1 cellular context compared by ENCODE assay signal in the genomic region with DNA sequence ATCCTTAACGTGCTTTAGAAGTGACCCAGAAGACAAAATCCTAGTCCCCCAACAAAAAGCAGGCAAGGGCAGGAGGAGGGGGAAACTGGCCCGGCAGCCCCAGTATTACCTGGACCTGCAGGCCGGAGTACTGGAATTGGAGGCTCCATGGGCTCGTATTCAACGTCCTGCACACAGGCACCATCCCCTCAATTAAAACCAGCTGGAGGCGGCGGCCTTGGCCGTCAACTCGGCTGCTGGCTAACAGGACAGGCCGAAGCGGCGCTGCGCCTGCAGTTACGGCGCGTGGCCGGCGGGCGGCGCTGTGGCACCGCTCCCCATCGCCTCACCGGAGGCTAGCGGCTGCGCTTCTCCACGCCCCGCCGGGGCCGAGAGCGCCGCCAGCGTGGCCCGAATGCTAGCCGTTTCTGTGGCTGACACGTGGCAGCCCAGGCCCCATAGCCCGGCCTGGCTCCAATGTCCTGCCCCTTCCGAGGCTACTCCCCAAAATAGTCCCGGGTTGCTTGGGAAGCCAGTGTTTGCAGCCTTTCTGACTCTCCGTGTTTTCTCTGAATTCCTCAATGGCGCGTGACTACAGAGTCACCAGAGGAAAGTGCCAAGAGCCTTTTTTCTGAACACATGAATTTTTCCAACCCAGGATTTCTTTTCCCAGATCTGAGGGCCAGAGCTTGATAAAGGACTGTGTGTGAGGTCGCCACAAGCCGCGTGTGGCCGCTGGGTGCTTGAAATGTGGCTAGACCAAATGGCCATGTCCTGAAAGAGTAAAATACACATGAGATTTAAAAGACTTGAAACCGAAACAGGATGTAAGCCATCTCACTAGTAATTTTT.
TF ChIP-seq lines count a peak whose summit lies in the region.

No MANE protein-coding gene starts in this region.

TF ChIP-seq in HEK293, 187 proteins besides CTCF, POLR2A, EP300 and RAD21 (continued from another document and continues in another):
- TF ChIP-seq PRDM1 (tag by site-specific recombination; IDR thresholded peaks at IDR 0.05) (0 out of 2 replicates have a peak, but pooled peaks have one; percentile 33), ZNF571 (tag by site-specific recombination; IDR thresholded peaks at IDR 0.05) (no peak), ZNF112 (tag by site-specific recombination; IDR thresholded peaks at IDR 0.05) (no peak), ZNF677 (tag by site-specific recombination; IDR thresholded peaks at IDR 0.05) (no peak), ZNF354C (tag by site-specific recombination; IDR thresholded peaks at IDR 0.05; ENCODE audit: borderline replicate concordance, low read depth) (no peak), ZNF133 (tag by site-specific recombination; IDR thresholded peaks at IDR 0.05) (no peak), SCRT1 (tag by site-specific recombination; IDR thresholded peaks at IDR 0.05; ENCODE audit: borderline replicate concordance) (no peak), ZNF549 (tag by site-specific recombination; IDR thresholded peaks at IDR 0.05) (peak; percentile 66), ZNF530 (tag by site-specific recombination; IDR thresholded peaks at IDR 0.05; ENCODE audit: low read depth) (no peak), ZFP69B (tag by site-specific recombination; IDR thresholded peaks at IDR 0.05) (peak; percentile 69; the same call in 1 of the 2 replicates), ZNF529 (tag by site-specific recombination; IDR thresholded peaks at IDR 0.05; ENCODE audit: insufficient replicate concordance) (no peak), ZBTB7A (tag by site-specific recombination; IDR thresholded peaks at IDR 0.05; ENCODE audit: low read depth) (no peak), KLF1 (tag by site-specific recombination; IDR thresholded peaks at IDR 0.05) (no peak), ZBTB8A (tag by site-specific recombination; IDR thresholded peaks at IDR 0.05) (peak; percentile 68), ZSCAN23 (tag by site-specific recombination; IDR thresholded peaks at IDR 0.05) (no peak), ZNF404 (tag by site-specific recombination; IDR thresholded peaks at IDR 0.05) (no peak), REPIN1 (tag by site-specific recombination; IDR thresholded peaks at IDR 0.05; ENCODE audit: low read depth) (no peak), ZNF335 (tag by site-specific recombination; conservative IDR thresholded peaks at IDR 0.05) (peak; percentile 62), ZNF596 (tag by site-specific recombination; IDR thresholded peaks at IDR 0.05) (peak; percentile 51; the same call in 1 of the 2 replicates), ZNF239 (tag by site-specific recombination; IDR thresholded peaks at IDR 0.05) (no peak), ZNF140 (tag by site-specific recombination; IDR thresholded peaks at IDR 0.05) (no peak), ZNF169 (tag by site-specific recombination; IDR thresholded peaks at IDR 0.05) (no peak), ZFP3 (tag by site-specific recombination; IDR thresholded peaks at IDR 0.05; ENCODE audit: low read depth) (no peak), TRIM28 (IDR thresholded peaks at IDR 0.05; ENCODE audit: borderline replicate concordance, low read length) (0 out of 2 replicates have a peak, but pooled peaks have one; percentile 10), ZNF629 (tag by site-specific recombination; IDR thresholded peaks at IDR 0.05) (0 out of 2 replicates have a peak, but pooled peaks have one; percentile 10), SALL2 (tag by site-specific recombination; IDR thresholded peaks at IDR 0.05; ENCODE audit: borderline replicate concordance) (no peak), ZNF785 (tag by site-specific recombination; IDR thresholded peaks at IDR 0.05) (no peak), ZNF433 (tag by site-specific recombination; IDR thresholded peaks at IDR 0.05; ENCODE audit: low read depth) (no peak), ZNF48 (tag by site-specific recombination; IDR thresholded peaks at IDR 0.05) (no peak), SP7 (tag by site-specific recombination; IDR thresholded peaks at IDR 0.05) (0 out of 2 replicates have a peak, but pooled peaks have one; percentile 50), ZBTB21 (tag by site-specific recombination; IDR thresholded peaks at IDR 0.05) (no peak), ZNF157 (tag by site-specific recombination; IDR thresholded peaks at IDR 0.05) (no peak), ZNF2 (tag by site-specific recombination; IDR thresholded peaks at IDR 0.05) (no peak; the same call in 1 of the 2 replicates), HOXA7 (CRISPR knock-in tag; IDR thresholded peaks at IDR 0.05; ENCODE audit: borderline replicate concordance) (no peak), ZNF777 (tag by site-specific recombination; IDR thresholded peaks at IDR 0.05; ENCODE audit: borderline replicate concordance) (no peak), SP2 (tag by site-specific recombination; IDR thresholded peaks at IDR 0.05) (peak; percentile 57)
- TF ChIP-seq, protein P1, sequence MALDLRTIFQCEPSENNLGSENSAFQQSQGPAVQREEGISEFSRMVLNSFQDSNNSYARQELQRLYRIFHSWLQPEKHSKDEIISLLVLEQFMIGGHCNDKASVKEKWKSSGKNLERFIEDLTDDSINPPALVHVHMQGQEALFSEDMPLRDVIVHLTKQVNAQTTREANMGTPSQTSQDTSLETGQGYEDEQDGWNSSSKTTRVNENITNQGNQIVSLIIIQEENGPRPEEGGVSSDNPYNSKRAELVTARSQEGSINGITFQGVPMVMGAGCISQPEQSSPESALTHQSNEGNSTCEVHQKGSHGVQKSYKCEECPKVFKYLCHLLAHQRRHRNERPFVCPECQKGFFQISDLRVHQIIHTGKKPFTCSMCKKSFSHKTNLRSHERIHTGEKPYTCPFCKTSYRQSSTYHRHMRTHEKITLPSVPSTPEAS (tag by site-specific recombination; IDR thresholded peaks at IDR 0.05) = no peak
- TF ChIP-seq, protein P2, sequence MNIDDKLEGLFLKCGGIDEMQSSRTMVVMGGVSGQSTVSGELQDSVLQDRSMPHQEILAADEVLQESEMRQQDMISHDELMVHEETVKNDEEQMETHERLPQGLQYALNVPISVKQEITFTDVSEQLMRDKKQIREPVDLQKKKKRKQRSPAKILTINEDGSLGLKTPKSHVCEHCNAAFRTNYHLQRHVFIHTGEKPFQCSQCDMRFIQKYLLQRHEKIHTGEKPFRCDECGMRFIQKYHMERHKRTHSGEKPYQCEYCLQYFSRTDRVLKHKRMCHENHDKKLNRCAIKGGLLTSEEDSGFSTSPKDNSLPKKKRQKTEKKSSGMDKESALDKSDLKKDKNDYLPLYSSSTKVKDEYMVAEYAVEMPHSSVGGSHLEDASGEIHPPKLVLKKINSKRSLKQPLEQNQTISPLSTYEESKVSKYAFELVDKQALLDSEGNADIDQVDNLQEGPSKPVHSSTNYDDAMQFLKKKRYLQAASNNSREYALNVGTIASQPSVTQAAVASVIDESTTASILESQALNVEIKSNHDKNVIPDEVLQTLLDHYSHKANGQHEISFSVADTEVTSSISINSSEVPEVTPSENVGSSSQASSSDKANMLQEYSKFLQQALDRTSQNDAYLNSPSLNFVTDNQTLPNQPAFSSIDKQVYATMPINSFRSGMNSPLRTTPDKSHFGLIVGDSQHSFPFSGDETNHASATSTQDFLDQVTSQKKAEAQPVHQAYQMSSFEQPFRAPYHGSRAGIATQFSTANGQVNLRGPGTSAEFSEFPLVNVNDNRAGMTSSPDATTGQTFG (tag by site-specific recombination; IDR thresholded peaks at IDR 0.05; ENCODE audit: borderline replicate concordance) = no peak
- TF ChIP-seq, protein P3, sequence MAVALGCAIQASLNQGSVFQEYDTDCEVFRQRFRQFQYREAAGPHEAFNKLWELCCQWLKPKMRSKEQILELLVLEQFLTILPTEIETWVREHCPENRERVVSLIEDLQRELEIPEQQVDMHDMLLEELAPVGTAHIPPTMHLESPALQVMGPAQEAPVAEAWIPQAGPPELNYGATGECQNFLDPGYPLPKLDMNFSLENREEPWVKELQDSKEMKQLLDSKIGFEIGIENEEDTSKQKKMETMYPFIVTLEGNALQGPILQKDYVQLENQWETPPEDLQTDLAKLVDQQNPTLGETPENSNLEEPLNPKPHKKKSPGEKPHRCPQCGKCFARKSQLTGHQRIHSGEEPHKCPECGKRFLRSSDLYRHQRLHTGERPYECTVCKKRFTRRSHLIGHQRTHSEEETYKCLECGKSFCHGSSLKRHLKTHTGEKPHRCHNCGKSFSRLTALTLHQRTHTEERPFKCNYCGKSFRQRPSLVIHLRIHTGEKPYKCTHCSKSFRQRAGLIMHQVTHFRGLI (tag by site-specific recombination; IDR thresholded peaks at IDR 0.05) = no peak
- TF ChIP-seq, protein P4, sequence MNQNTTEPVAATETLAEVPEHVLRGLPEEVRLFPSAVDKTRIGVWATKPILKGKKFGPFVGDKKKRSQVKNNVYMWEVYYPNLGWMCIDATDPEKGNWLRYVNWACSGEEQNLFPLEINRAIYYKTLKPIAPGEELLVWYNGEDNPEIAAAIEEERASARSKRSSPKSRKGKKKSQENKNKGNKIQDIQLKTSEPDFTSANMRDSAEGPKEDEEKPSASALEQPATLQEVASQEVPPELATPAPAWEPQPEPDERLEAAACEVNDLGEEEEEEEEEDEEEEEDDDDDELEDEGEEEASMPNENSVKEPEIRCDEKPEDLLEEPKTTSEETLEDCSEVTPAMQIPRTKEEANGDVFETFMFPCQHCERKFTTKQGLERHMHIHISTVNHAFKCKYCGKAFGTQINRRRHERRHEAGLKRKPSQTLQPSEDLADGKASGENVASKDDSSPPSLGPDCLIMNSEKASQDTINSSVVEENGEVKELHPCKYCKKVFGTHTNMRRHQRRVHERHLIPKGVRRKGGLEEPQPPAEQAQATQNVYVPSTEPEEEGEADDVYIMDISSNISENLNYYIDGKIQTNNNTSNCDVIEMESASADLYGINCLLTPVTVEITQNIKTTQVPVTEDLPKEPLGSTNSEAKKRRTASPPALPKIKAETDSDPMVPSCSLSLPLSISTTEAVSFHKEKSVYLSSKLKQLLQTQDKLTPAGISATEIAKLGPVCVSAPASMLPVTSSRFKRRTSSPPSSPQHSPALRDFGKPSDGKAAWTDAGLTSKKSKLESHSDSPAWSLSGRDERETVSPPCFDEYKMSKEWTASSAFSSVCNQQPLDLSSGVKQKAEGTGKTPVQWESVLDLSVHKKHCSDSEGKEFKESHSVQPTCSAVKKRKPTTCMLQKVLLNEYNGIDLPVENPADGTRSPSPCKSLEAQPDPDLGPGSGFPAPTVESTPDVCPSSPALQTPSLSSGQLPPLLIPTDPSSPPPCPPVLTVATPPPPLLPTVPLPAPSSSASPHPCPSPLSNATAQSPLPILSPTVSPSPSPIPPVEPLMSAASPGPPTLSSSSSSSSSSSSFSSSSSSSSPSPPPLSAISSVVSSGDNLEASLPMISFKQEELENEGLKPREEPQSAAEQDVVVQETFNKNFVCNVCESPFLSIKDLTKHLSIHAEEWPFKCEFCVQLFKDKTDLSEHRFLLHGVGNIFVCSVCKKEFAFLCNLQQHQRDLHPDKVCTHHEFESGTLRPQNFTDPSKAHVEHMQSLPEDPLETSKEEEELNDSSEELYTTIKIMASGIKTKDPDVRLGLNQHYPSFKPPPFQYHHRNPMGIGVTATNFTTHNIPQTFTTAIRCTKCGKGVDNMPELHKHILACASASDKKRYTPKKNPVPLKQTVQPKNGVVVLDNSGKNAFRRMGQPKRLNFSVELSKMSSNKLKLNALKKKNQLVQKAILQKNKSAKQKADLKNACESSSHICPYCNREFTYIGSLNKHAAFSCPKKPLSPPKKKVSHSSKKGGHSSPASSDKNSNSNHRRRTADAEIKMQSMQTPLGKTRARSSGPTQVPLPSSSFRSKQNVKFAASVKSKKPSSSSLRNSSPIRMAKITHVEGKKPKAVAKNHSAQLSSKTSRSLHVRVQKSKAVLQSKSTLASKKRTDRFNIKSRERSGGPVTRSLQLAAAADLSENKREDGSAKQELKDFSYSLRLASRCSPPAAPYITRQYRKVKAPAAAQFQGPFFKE (tag by site-specific recombination; IDR thresholded peaks at IDR 0.05; ENCODE audit: borderline replicate concordance) = no peak
- TF ChIP-seq, protein P5, sequence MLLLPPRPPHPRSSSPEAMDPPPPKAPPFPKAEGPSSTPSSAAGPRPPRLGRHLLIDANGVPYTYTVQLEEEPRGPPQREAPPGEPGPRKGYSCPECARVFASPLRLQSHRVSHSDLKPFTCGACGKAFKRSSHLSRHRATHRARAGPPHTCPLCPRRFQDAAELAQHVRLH (tag by site-specific recombination; IDR thresholded peaks at IDR 0.05) = no peak; the same call in 1 of the 2 replicates
- TF ChIP-seq, protein P6, sequence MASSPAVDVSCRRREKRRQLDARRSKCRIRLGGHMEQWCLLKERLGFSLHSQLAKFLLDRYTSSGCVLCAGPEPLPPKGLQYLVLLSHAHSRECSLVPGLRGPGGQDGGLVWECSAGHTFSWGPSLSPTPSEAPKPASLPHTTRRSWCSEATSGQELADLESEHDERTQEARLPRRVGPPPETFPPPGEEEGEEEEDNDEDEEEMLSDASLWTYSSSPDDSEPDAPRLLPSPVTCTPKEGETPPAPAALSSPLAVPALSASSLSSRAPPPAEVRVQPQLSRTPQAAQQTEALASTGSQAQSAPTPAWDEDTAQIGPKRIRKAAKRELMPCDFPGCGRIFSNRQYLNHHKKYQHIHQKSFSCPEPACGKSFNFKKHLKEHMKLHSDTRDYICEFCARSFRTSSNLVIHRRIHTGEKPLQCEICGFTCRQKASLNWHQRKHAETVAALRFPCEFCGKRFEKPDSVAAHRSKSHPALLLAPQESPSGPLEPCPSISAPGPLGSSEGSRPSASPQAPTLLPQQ (tag by site-specific recombination; IDR thresholded peaks at IDR 0.05) = peak; percentile 87
- TF ChIP-seq, protein P7, sequence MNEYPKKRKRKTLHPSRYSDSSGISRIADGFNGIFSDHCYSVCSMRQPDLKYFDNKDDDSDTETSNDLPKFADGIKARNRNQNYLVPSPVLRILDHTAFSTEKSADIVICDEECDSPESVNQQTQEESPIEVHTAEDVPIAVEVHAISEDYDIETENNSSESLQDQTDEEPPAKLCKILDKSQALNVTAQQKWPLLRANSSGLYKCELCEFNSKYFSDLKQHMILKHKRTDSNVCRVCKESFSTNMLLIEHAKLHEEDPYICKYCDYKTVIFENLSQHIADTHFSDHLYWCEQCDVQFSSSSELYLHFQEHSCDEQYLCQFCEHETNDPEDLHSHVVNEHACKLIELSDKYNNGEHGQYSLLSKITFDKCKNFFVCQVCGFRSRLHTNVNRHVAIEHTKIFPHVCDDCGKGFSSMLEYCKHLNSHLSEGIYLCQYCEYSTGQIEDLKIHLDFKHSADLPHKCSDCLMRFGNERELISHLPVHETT (tag by site-specific recombination; IDR thresholded peaks at IDR 0.05) = no peak
- TF ChIP-seq, protein P8, sequence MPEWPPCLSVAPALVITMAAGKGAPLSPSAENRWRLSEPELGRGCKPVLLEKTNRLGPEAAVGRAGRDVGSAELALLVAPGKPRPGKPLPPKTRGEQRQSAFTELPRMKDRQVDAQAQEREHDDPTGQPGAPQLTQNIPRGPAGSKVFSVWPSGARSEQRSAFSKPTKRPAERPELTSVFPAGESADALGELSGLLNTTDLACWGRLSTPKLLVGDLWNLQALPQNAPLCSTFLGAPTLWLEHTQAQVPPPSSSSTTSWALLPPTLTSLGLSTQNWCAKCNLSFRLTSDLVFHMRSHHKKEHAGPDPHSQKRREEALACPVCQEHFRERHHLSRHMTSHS (tag by site-specific recombination; IDR thresholded peaks at IDR 0.05) = no peak
- TF ChIP-seq, protein P9, sequence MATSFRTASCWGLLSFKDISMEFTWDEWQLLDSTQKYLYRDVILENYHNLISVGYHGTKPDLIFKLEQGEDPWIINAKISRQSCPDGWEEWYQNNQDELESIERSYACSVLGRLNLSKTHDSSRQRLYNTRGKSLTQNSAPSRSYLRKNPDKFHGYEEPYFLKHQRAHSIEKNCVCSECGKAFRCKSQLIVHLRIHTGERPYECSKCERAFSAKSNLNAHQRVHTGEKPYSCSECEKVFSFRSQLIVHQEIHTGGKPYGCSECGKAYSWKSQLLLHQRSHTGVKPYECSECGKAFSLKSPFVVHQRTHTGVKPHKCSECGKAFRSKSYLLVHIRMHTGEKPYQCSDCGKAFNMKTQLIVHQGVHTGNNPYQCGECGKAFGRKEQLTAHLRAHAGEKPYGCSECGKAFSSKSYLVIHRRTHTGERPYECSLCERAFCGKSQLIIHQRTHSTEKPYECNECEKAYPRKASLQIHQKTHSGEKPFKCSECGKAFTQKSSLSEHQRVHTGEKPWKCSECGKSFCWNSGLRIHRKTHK (tag by site-specific recombination; IDR thresholded peaks at IDR 0.05) = no peak
